11 cellular contexts compared by ENCODE assay signal in genomic region chr18:65750421-65751144, GRCh38. TPM values are rescaled to one million over a fixed set of nuclear protein-coding genes. Genes with fewer than 3 reads are reported as not detected.
DNase-seq lines count a peak whose midpoint lies in the region; ATAC-seq and TF ChIP-seq lines count a peak whose summit lies in the region.
"Had no signal": no experiment of that assay in that cellular context is flagged by ENCODE, and none has a peak within 500 bp of the region (broad histone marks: within the 10 kb centered on the region; RNA-seq: fewer than 3 reads in every experiment).

TSS of gene CDH7 (plus strand) at chr18:65751012. CDS start at chr18:65762843, 11,831 bp downstream.

- TF ChIP-seq CTCF in astrocyte of the spinal cord (IDR thresholded peaks at IDR 0.05; ENCODE audit: low read depth, low read length) (no peak), mesothelial cell of epicardium (IDR thresholded peaks at IDR 0.05; ENCODE audit: unreplicated experiment) (no peak)

- peak within 1 kb of the TSS; percentile 39 for H3K4me3 ChIP-seq in astrocyte of the spinal cord (ENCODE audit: low read depth, low read length)
- peak within 1 kb of the TSS; percentile 38 for H3K4me3 ChIP-seq in urinary bladder (ENCODE audit: low read depth, low read length)
- H3K4me3 ChIP-seq: BLaER1 treated with 17β-estradiol and CSF1 and Interleukin-3, amounts not matched to agents 10 nM and 100 nM had no signal

- intact Hi-C loops in Right ventricle myocardium inferior (cut with DNase I): no loop called here
- intact Hi-C loops in cardiac septum (cut with DNase I): no loop called here

- peaks cover 51% of the 10 kb centered on the region for H3K27me3 Mint-ChIP-seq in mesothelial cell of epicardium (ENCODE audit: low read depth)

- DNase-seq in Right ventricle myocardium inferior (ENCODE audit: missing footprints): no peak
- no peak for DNase-seq in cardiac septum (ENCODE audit: low spot score)
- no peak for DNase-seq in astrocyte of the spinal cord (ENCODE audit: low read depth, low spot score)
- peak; percentile 41 to 77 for DNase-seq in mesothelial cell of epicardium (ENCODE audit: low spot score in 2 of 2, unreplicated experiment in 2 of 2)
- no peak for DNase-seq in activated CD4-positive, alpha-beta T cell treated with anti-CD3 and anti-CD28 coated beads for 48 hours
- DNase-seq in SW480 (ENCODE audit: low spot score): no peak

- H3K9me3 Mint-ChIP-seq in mesothelial cell of epicardium: no peaks in the 10 kb centered on the region
- H3K9me3 Mint-ChIP-seq: stimulated activated naive CD8-positive, alpha-beta T cell treated with anti-CD3 and anti-CD28 coated beads, Interleukin-15, Interleukin-2, amounts not matched to agents 100 ng/mL and 50 ng/mL, for 24 hours had no signal

- peaks cover 24% of the 10 kb centered on the region for H3K4me1 Mint-ChIP-seq in mesothelial cell of epicardium

- H3K4me3 Mint-ChIP-seq in mesothelial cell of epicardium: peak within 1 kb of the TSS; percentile 84
- H3K4me3 Mint-ChIP-seq: stimulated activated naive CD8-positive, alpha-beta T cell treated with anti-CD3 and anti-CD28 coated beads, Interleukin-15, Interleukin-2, amounts not matched to agents 100 ng/mL and 50 ng/mL, for 24 hours had no signal

- under 1% methylated on average over 85 of the region's 85 CpGs for WGBS in urinary bladder

- ATAC-seq in Right ventricle myocardium inferior (peak; percentile 16), GM21717 (IDR thresholded peaks at IDR 0.05; ENCODE audit: unreplicated experiment) (no peak)

- H3K36me3 ChIP-seq in urinary bladder (ENCODE audit: insufficient read depth): no peaks in the 10 kb centered on the region
- H3K36me3 ChIP-seq: BLaER1 treated with 17β-estradiol and CSF1 and Interleukin-3, amounts not matched to agents 10 nM and 100 nM had no signal

- H3K27ac ChIP-seq in urinary bladder (ENCODE audit: low read depth): no peak within 1 kb of the TSS
- H3K27ac ChIP-seq: BLaER1 treated with 17β-estradiol and CSF1 and Interleukin-3, amounts not matched to agents 10 nM and 100 nM had no signal

- in situ Hi-C loops in astrocyte of the spinal cord (cut with HindIII; ENCODE audit: low sequenced_read_pairs): no loop called here

- no peak within 1 kb of the TSS for H3K27ac Mint-ChIP-seq in mesothelial cell of epicardium
- H3K27ac Mint-ChIP-seq: stimulated activated naive CD8-positive, alpha-beta T cell treated with anti-CD3 and anti-CD28 coated beads, Interleukin-15, Interleukin-2, amounts not matched to agents 100 ng/mL and 50 ng/mL, for 24 hours had no signal

- H3K36me3 Mint-ChIP-seq in mesothelial cell of epicardium: no peaks in the 10 kb centered on the region

- H3K4me1 ChIP-seq in urinary bladder (ENCODE audit: insufficient read depth): peaks cover 2% of the 10 kb centered on the region

RNA-seq across cellular contexts. Expression of gene CDH7, which starts in this region (rescaled TPM):
- total RNA-seq in Right ventricle myocardium inferior: not detected
- total RNA-seq in cardiac septum: 0.30 TPM
- total RNA-seq in mesothelial cell of epicardium: 0.75 to 1.1 TPM (median 0.94 TPM) in 3 replicates
- total RNA-seq in urinary bladder: 5.6 TPM
- 0.04 TPM for polyA plus RNA-seq in urinary bladder
- total RNA-seq: myocyte had no signal

Comparison
In these comparisons a context has a peak if more than half of its experiments do, and no peak if none do; other contexts are left out.
1. Peak in ATAC-seq in Right ventricle myocardium inferior; RNA of the gene not detected or under 1 TPM.
2. DNase-seq: peak in mesothelial cell of epicardium (2 of 2); none in Right ventricle myocardium inferior (single experiment), cardiac septum (single experiment), astrocyte of the spinal cord (single experiment), activated CD4-positive, alpha-beta T cell treated with anti-CD3 and anti-CD28 coated beads for 48 hours (single experiment) and SW480 (single experiment).